ENCODE assay signal across 11 cellular contexts in genomic region chr1:55067022-55067781, GRCh38. TPM values are rescaled to one million over a fixed set of nuclear protein-coding genes. Genes with fewer than 3 reads are reported as not detected.
A peak's percentile ranks its signal among the peaks of the same experiment; 100 is the strongest.
DNase-seq lines count a peak whose midpoint lies in the region; ATAC-seq and TF ChIP-seq lines count a peak whose summit lies in the region.
"Had no signal": no experiment of that assay in that cellular context is flagged by ENCODE, and none has a peak within 500 bp of the region (broad histone marks: within the 10 kb centered on the region; RNA-seq: fewer than 3 reads in every experiment).

No MANE protein-coding gene starts in this region.

- ATAC-seq in Right ventricle myocardium inferior, result peak; percentile 66
- peak; percentile 33 for ATAC-seq in left lobe of liver
- no peak for ATAC-seq in upper lobe of right lung
- no peak for ATAC-seq in GM19455 (IDR thresholded peaks at IDR 0.05; ENCODE audit: unreplicated experiment)
- no peak for ATAC-seq in HG02759 (IDR thresholded peaks at IDR 0.05; ENCODE audit: unreplicated experiment)

- no peak for TF ChIP-seq EP300 in stomach (IDR thresholded peaks at IDR 0.05)

- intact Hi-C loops in Right ventricle myocardium inferior (cut with DNase I) (no loop called here), cardiac septum (cut with DNase I) (no loop called here), upper lobe of right lung (cut with DNase I) (no loop called here), stomach (cut with DNase I; ENCODE audit: low total_unique reads) (no loop called here)

- no peaks in the 10 kb centered on the region for H3K9me3 ChIP-seq in upper lobe of right lung
- no peaks in the 10 kb centered on the region for H3K9me3 ChIP-seq in stomach
- H3K9me3 ChIP-seq: sigmoid colon had no signal

- no peak overlapping the region for H3K27ac ChIP-seq in upper lobe of right lung
- no peak overlapping the region for H3K27ac ChIP-seq in stomach
- H3K27ac ChIP-seq: hepatocyte had no signal

- peaks cover 13% of the 10 kb centered on the region for H3K4me1 ChIP-seq in upper lobe of right lung
- peaks cover 0 to 22% (median 9%) of the 10 kb centered on the region in 4 donors for H3K4me1 ChIP-seq in stomach

- no peak for DNase-seq in Right ventricle myocardium inferior (ENCODE audit: missing footprints)
- DNase-seq in cardiac septum (ENCODE audit: low spot score), result no peak
- peak; percentile 59 for DNase-seq in astrocyte of the hippocampus (ENCODE audit: low read depth, low spot score)
- peak; percentile 74 for DNase-seq in left lobe of liver (ENCODE audit: low spot score)
- DNase-seq in upper lobe of right lung, result peak; percentile 58
- no peak for DNase-seq in stomach
- DNase-seq: sigmoid colon had no signal

- no peak for TF ChIP-seq CTCF in upper lobe of right lung (IDR thresholded peaks at IDR 0.05)
- TF ChIP-seq CTCF in stomach (IDR thresholded peaks at IDR 0.05), result no peak

- WGBS in stomach, 5 donors, result 90 to 91% (median 90%) methylated on average over 17 of the region's 17 CpGs

- H3K27me3 ChIP-seq in upper lobe of right lung, result no peaks in the 10 kb centered on the region
- H3K27me3 ChIP-seq in stomach, result no peaks in the 10 kb centered on the region
- H3K27me3 ChIP-seq: hepatocyte, sigmoid colon had no signal

- H3K4me3 ChIP-seq in upper lobe of right lung (no peak overlapping the region), stomach (no peak overlapping the region)
- H3K4me3 ChIP-seq: hepatocyte, sigmoid colon had no signal

- peaks cover 55% of the 10 kb centered on the region for H3K36me3 ChIP-seq in upper lobe of right lung
- H3K36me3 ChIP-seq in stomach, result peaks cover 36 to 67% (median 65%) of the 10 kb centered on the region in 4 donors

- no peak for TF ChIP-seq POLR2A in stomach (IDR thresholded peaks at IDR 0.05)

RNA-seq across cellular contexts. Expression of gene PCSK9, which starts 27.9 kb away (rescaled TPM):
- total RNA-seq in Right ventricle myocardium inferior (not detected), cardiac septum (not detected), left lobe of liver (31.6 TPM), upper lobe of right lung (23.5 TPM), stomach (10 to 100 TPM in 1 of 5 donors, 1 to 10 TPM in 3, not detected in 1; 1.1 to 26.1 (median 2.2) TPM)
- polyA plus RNA-seq in stomach, result 1 to 10 TPM in 2 of 3 donors, not detected in 1; 2.6 to 4.4 TPM
- total RNA-seq: activated CD8-positive, alpha-beta memory T cell treated with anti-CD3 and anti-CD28 coated beads for 36 hours had no signal

Comparison
In these comparisons a context has a peak if more than half of its experiments do, and no peak if none do; other contexts are left out.
1. ATAC-seq: peak in Right ventricle myocardium inferior (single experiment) and left lobe of liver (single experiment); none in upper lobe of right lung (single experiment), GM19455 (single experiment) and HG02759 (single experiment).
2. DNase-seq: peak in astrocyte of the hippocampus (single experiment), left lobe of liver (single experiment) and upper lobe of right lung (single experiment); none in Right ventricle myocardium inferior (single experiment), cardiac septum (single experiment) and stomach (single experiment).